Comparison of ENCODE assay signal across 1 cellular context in genomic region chr16:66946974-66947301, GRCh38.
TF ChIP-seq lines count a peak whose summit lies in the region.

No MANE protein-coding gene starts in this region.

TF ChIP-seq in WTC11, 78 proteins besides CTCF, POLR2A, EP300 and RAD21:
- TF ChIP-seq ZNF281 (CRISPR knock-in tag; IDR thresholded peaks at IDR 0.05), result no peak
- TF ChIP-seq IRF1 (CRISPR knock-in tag; IDR thresholded peaks at IDR 0.05), result no peak
